10 cellular contexts compared by ENCODE assay signal in genomic region chr6:24517659-24518538, GRCh38. TPM values are rescaled to one million over a fixed set of nuclear protein-coding genes. Genes with fewer than 3 reads are reported as not detected.
A peak's percentile ranks its signal among the peaks of the same experiment; 100 is the strongest.
DNase-seq lines count a peak whose midpoint lies in the region; ATAC-seq and FAIRE-seq lines count a peak whose summit lies in the region.
"Had no signal": no experiment of that assay in that cellular context is flagged by ENCODE, and none has a peak within 500 bp of the region (broad histone marks: within the 10 kb centered on the region; RNA-seq: fewer than 3 reads in every experiment).

No MANE protein-coding gene starts in this region.

- POLR2A ChIA-PET in activated CD4-positive, alpha-beta T cell treated with anti-CD3 and anti-CD28 coated beads for 36 hours (lab: Charles Lee), result no interaction called here
- POLR2A ChIA-PET in activated CD4-positive, alpha-beta T cell treated with anti-CD3 and anti-CD28 coated beads, Interleukin-2, amount 10 ng/mL, durations not matched to agents 7 days and 5 days (lab: Charles Lee), result no interaction called here
- POLR2A ChIA-PET in naive thymus-derived CD4-positive, alpha-beta T cell (lab: Charles Lee), result interaction anchor here (0.6 kb wide), 1 partner anchor 20 kb away, joined by 3 read pairs; no protein-coding TSS in a partner anchor

- no peak for FAIRE-seq in HTR-8/SVneo (lab: Jason Lieb, UNC)

- no peaks in the 10 kb centered on the region for H3K9me3 Mint-ChIP-seq in activated CD4-positive, alpha-beta T cell treated with anti-CD3 and anti-CD28 coated beads for 36 hours (ENCODE audit: low read depth)
- H3K9me3 Mint-ChIP-seq in activated CD4-positive, alpha-beta T cell treated with anti-CD3 and anti-CD28 coated beads, Interleukin-2, amount 10 ng/mL, durations not matched to agents 7 days and 5 days, result no peaks in the 10 kb centered on the region
- no peaks in the 10 kb centered on the region for H3K9me3 Mint-ChIP-seq in naive thymus-derived CD4-positive, alpha-beta T cell
- H3K9me3 Mint-ChIP-seq in immature natural killer cell, result no peaks in the 10 kb centered on the region

- no peaks in the 10 kb centered on the region for H3K9me3 ChIP-seq in naive thymus-derived CD4-positive, alpha-beta T cell (ENCODE audit: control insufficient read depth in 2 of 3, low read length in 3 of 3)
- H3K9me3 ChIP-seq: Peyer's patch had no signal

- intact Hi-C loops in activated CD4-positive, alpha-beta T cell treated with anti-CD3 and anti-CD28 coated beads for 36 hours (cut with DNase I, micrococcal nuclease), result no loop called here
- intact Hi-C loops in naive thymus-derived CD4-positive, alpha-beta T cell (cut with micrococcal nuclease), result no loop called here

- no peaks in the 10 kb centered on the region for H3K27me3 ChIP-seq in naive thymus-derived CD4-positive, alpha-beta T cell (ENCODE audit: control insufficient read depth in 2 of 2, insufficient read depth in 2 of 2, low read length in 2 of 2)
- H3K27me3 ChIP-seq: Peyer's patch had no signal

- H3K36me3 ChIP-seq in naive thymus-derived CD4-positive, alpha-beta T cell (ENCODE audit: control insufficient read depth in 2 of 3, insufficient read depth in 3 of 3, low read length in 3 of 3), result peaks cover 0 to 49% (median 5%) of the 10 kb centered on the region in 3 experiments

- DNase-seq in activated CD4-positive, alpha-beta T cell treated with anti-CD3 and anti-CD28 coated beads for 36 hours, result no peak
- DNase-seq in activated CD4-positive, alpha-beta T cell treated with anti-CD3 and anti-CD28 coated beads, Interleukin-2, amount 10 ng/mL, durations not matched to agents 7 days and 5 days, result no peak
- no peak for DNase-seq in naive thymus-derived CD4-positive, alpha-beta T cell
- DNase-seq in HTR-8/SVneo (ENCODE audit: insufficient read length, low spot score), result no peak
- DNase-seq in NOMO-1 treated with dmso at 0.1 percent for 144 hours (lab: John Stamatoyannopoulos, UW; ENCODE audit: unreplicated experiment), result no peak
- DNase-seq in immature natural killer cell, result no peak

- H3K4me3 Mint-ChIP-seq in activated CD4-positive, alpha-beta T cell treated with anti-CD3 and anti-CD28 coated beads for 36 hours, result no peak overlapping the region
- no peak overlapping the region for H3K4me3 Mint-ChIP-seq in activated CD4-positive, alpha-beta T cell treated with anti-CD3 and anti-CD28 coated beads, Interleukin-2, amount 10 ng/mL, durations not matched to agents 7 days and 5 days
- H3K4me3 Mint-ChIP-seq in naive thymus-derived CD4-positive, alpha-beta T cell, result no peak overlapping the region
- H3K4me3 Mint-ChIP-seq in immature natural killer cell, result no peak overlapping the region

- H3K36me3 Mint-ChIP-seq in activated CD4-positive, alpha-beta T cell treated with anti-CD3 and anti-CD28 coated beads for 36 hours (ENCODE audit: low read depth), result peaks cover 10% of the 10 kb centered on the region
- H3K36me3 Mint-ChIP-seq in activated CD4-positive, alpha-beta T cell treated with anti-CD3 and anti-CD28 coated beads, Interleukin-2, amount 10 ng/mL, durations not matched to agents 7 days and 5 days (ENCODE audit: low read depth), result no peaks in the 10 kb centered on the region
- H3K36me3 Mint-ChIP-seq in naive thymus-derived CD4-positive, alpha-beta T cell, result peaks cover 0 to 38% (median 6%) of the 10 kb centered on the region in 5 donors
- H3K36me3 Mint-ChIP-seq in immature natural killer cell, result peaks cover 14 to 18% (median 17%) of the 10 kb centered on the region in 3 donors

- no peaks in the 10 kb centered on the region for H3K27me3 Mint-ChIP-seq in activated CD4-positive, alpha-beta T cell treated with anti-CD3 and anti-CD28 coated beads for 36 hours
- no peaks in the 10 kb centered on the region for H3K27me3 Mint-ChIP-seq in activated CD4-positive, alpha-beta T cell treated with anti-CD3 and anti-CD28 coated beads, Interleukin-2, amount 10 ng/mL, durations not matched to agents 7 days and 5 days
- no peaks in the 10 kb centered on the region for H3K27me3 Mint-ChIP-seq in naive thymus-derived CD4-positive, alpha-beta T cell
- H3K27me3 Mint-ChIP-seq in immature natural killer cell (ENCODE audit: low read depth in 3 of 3), result peaks cover 0 to 3% (median 2%) of the 10 kb centered on the region in 3 donors

- CTCF ChIA-PET in activated CD4-positive, alpha-beta T cell treated with anti-CD3 and anti-CD28 coated beads for 36 hours (lab: Charles Lee), result no interaction called here
- CTCF ChIA-PET in activated CD4-positive, alpha-beta T cell treated with anti-CD3 and anti-CD28 coated beads, Interleukin-2, amount 10 ng/mL, durations not matched to agents 7 days and 5 days (lab: Charles Lee), result interaction anchor here (0.9 kb wide), 1 partner anchor 47 kb away, joined by 3 read pairs; no protein-coding TSS in a partner anchor
- CTCF ChIA-PET in naive thymus-derived CD4-positive, alpha-beta T cell (lab: Charles Lee), result no interaction called here

- H3K4me1 ChIP-seq in naive thymus-derived CD4-positive, alpha-beta T cell (ENCODE audit: control insufficient read depth in 2 of 2, insufficient read depth in 2 of 2, low read length in 2 of 2), result no peaks in the 10 kb centered on the region
- H3K4me1 ChIP-seq: Peyer's patch had no signal

- peaks cover 5% of the 10 kb centered on the region for H3K4me1 Mint-ChIP-seq in activated CD4-positive, alpha-beta T cell treated with anti-CD3 and anti-CD28 coated beads for 36 hours
- H3K4me1 Mint-ChIP-seq in activated CD4-positive, alpha-beta T cell treated with anti-CD3 and anti-CD28 coated beads, Interleukin-2, amount 10 ng/mL, durations not matched to agents 7 days and 5 days, result peaks cover 15% of the 10 kb centered on the region
- H3K4me1 Mint-ChIP-seq in naive thymus-derived CD4-positive, alpha-beta T cell, result peaks cover 0 to 18% (median 0%) of the 10 kb centered on the region in 7 donors
- no peaks in the 10 kb centered on the region for H3K4me1 Mint-ChIP-seq in immature natural killer cell

- peak overlapping the region; percentile 65 for H3K27ac Mint-ChIP-seq in activated CD4-positive, alpha-beta T cell treated with anti-CD3 and anti-CD28 coated beads for 36 hours
- H3K27ac Mint-ChIP-seq in activated CD4-positive, alpha-beta T cell treated with anti-CD3 and anti-CD28 coated beads, Interleukin-2, amount 10 ng/mL, durations not matched to agents 7 days and 5 days, result no peak overlapping the region
- peak overlapping the region in 6 of 9 donors; percentile 10 to 73 (median 46) for H3K27ac Mint-ChIP-seq in naive thymus-derived CD4-positive, alpha-beta T cell
- H3K27ac Mint-ChIP-seq in immature natural killer cell, result no peak overlapping the region

- ATAC-seq in activated CD4-positive, alpha-beta T cell treated with anti-CD3 and anti-CD28 coated beads for 36 hours, result no peak
- peak; percentile 77 for ATAC-seq in GM21619 (IDR thresholded peaks at IDR 0.05; ENCODE audit: unreplicated experiment)
- ATAC-seq in HG03460 (IDR thresholded peaks at IDR 0.05; ENCODE audit: unreplicated experiment), result peak; percentile 79
- no peak for ATAC-seq in naive thymus-derived CD4-positive, alpha-beta T cell

- H3K4me3 ChIP-seq in naive thymus-derived CD4-positive, alpha-beta T cell (ENCODE audit: low read length), result no peak overlapping the region
- H3K4me3 ChIP-seq: Peyer's patch had no signal

- H3K27ac ChIP-seq in naive thymus-derived CD4-positive, alpha-beta T cell (ENCODE audit: low read depth, low read length), result no peak overlapping the region
- H3K27ac ChIP-seq: HL-60 had no signal

RNA-seq across cellular contexts. Expression of gene ALDH5A1, which starts 23.1 kb away (rescaled TPM):
- total RNA-seq in activated CD4-positive, alpha-beta T cell treated with anti-CD3 and anti-CD28 coated beads for 36 hours, result 10 to 100 TPM; 16.5 to 18.8 TPM
- total RNA-seq in activated CD4-positive, alpha-beta T cell treated with anti-CD3 and anti-CD28 coated beads, Interleukin-2, amount 10 ng/mL, durations not matched to agents 7 days and 5 days, result 1 to 10 TPM; 3.2 to 3.6 TPM
- total RNA-seq in naive thymus-derived CD4-positive, alpha-beta T cell, result 10 to 100 TPM in 2 of 5 experiments, 1 to 10 TPM in 3; 5.7 to 20.6 (median 8.9) TPM
- polyA plus RNA-seq in naive thymus-derived CD4-positive, alpha-beta T cell, result 10 to 100 TPM; 12.3 to 18.5 TPM
- 1 to 10 TPM; 3.6 to 8.7 (median 6.1) TPM for polyA plus RNA-seq in immature natural killer cell

RNA-seq across cellular contexts. Expression of gene GPLD1, which starts 28.5 kb away (rescaled TPM):
- total RNA-seq in activated CD4-positive, alpha-beta T cell treated with anti-CD3 and anti-CD28 coated beads for 36 hours, result under 1 TPM; 0.62 to 0.67 TPM
- total RNA-seq in activated CD4-positive, alpha-beta T cell treated with anti-CD3 and anti-CD28 coated beads, Interleukin-2, amount 10 ng/mL, durations not matched to agents 7 days and 5 days, result under 1 TPM; 0.10 to 0.15 TPM
- total RNA-seq in naive thymus-derived CD4-positive, alpha-beta T cell, result 1 to 10 TPM in 3 of 5 experiments, under 1 TPM in 2; 0.44 to 1.7 (median 1.2) TPM
- under 1 TPM; 0.63 to 0.94 TPM for polyA plus RNA-seq in naive thymus-derived CD4-positive, alpha-beta T cell
- polyA plus RNA-seq in immature natural killer cell, result under 1 TPM in 1 of 3 donors, not detected in 2; 0.06 TPM

Comparison
In these comparisons a context has a peak if more than half of its experiments do, and no peak if none do; other contexts are left out.
1. H3K27ac Mint-ChIP-seq: peak in activated CD4-positive, alpha-beta T cell treated with anti-CD3 and anti-CD28 coated beads for 36 hours (single experiment) and naive thymus-derived CD4-positive, alpha-beta T cell (6 of 9); none in activated CD4-positive, alpha-beta T cell treated with anti-CD3 and anti-CD28 coated beads, Interleukin-2, amount 10 ng/mL, durations not matched to agents 7 days and 5 days (single experiment) and immature natural killer cell (0 of 6).
2. ATAC-seq: peak in GM21619 (single experiment) and HG03460 (single experiment); none in activated CD4-positive, alpha-beta T cell treated with anti-CD3 and anti-CD28 coated beads for 36 hours (single experiment) and naive thymus-derived CD4-positive, alpha-beta T cell (single experiment).